24 cellular contexts compared by ENCODE assay signal in the genomic region with DNA sequence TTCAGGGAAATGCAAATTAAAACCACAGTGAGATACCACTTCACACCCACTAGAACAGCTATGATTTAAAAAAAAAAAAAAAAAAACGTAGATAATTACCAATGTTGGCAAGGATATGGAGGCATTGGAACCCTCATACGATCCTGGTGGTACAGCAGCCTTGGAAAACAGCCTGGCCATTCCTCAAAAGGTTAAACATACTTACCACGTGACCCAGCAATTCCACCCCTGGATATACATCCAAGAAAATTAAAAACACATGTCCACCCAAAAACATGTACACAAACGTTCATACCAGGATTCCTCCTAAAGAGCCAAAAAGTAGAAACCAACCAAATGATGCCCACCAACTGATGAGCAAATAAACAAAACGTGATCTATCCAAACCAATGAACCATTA.
DNase-seq lines count a peak whose midpoint lies in the region; ATAC-seq, FAIRE-seq and TF ChIP-seq lines count a peak whose summit lies in the region.
"Had no signal": no experiment of that assay in that cellular context is flagged by ENCODE, and none has a peak within 500 bp of the region (broad histone marks: within the 10 kb centered on the region; RNA-seq: fewer than 3 reads in every experiment).

No MANE protein-coding gene starts in this region.

- H3K36me3 ChIP-seq in K562 (ENCODE audit: control insufficient read depth, insufficient read depth, low read length): no peaks in the 10 kb centered on the region

- no peak overlapping the region for H3K9ac ChIP-seq in K562 (ENCODE audit: insufficient read depth in 1 of 2, low read depth in 2 of 2, low read length in 2 of 2)

- no peak for TF ChIP-seq CTCF in AG10803 (conservative IDR thresholded peaks at IDR 0.05; ENCODE audit: low read length)
- TF ChIP-seq CTCF in HFFc6 (IDR thresholded peaks at IDR 0.05): no peak
- no peak for TF ChIP-seq CTCF in K562 (IDR thresholded peaks at IDR 0.05 in 2 of 3, conservative IDR thresholded peaks at IDR 0.05 in 1 of 3; ENCODE audit: insufficient read depth in 2 of 3, low read depth in 1 of 3, low read length in 3 of 3)
- no peak for TF ChIP-seq CTCF in fibroblast of villous mesenchyme (IDR thresholded peaks at IDR 0.05; ENCODE audit: insufficient read depth, low read depth, low read length)
- no peak for TF ChIP-seq CTCF in GM13977 (IDR thresholded peaks at IDR 0.05; ENCODE audit: extremely low read depth, insufficient read depth, missing control alignments)
- TF ChIP-seq CTCF in coronary artery (IDR thresholded peaks at IDR 0.05): no peak

- ATAC-seq in K562: no peak
- ATAC-seq: A549, SK-N-SH treated with all-trans-retinoic acid at 6 μM for 48 hours had no signal

- peak overlapping the region; percentile 34 for H3K4me3 Mint-ChIP-seq in HFFc6

- TF ChIP-seq RAD21 in K562 (CRISPR knock-in tag; conservative IDR thresholded peaks at IDR 0.05 in 1 of 2, IDR thresholded peaks at IDR 0.05 in 1 of 2): no peak

- H3K4me2 ChIP-seq in K562 (ENCODE audit: insufficient read depth, low read length): no peak overlapping the region
- H3K4me2 ChIP-seq: A549 had no signal

- intact Hi-C loops in K562 (cut with micrococcal nuclease): no loop called here

- POLR2A ChIA-PET in K562 (lab: Yijun Ruan, JAX): no interaction called here

- H2AFZ ChIP-seq in K562 (ENCODE audit: low read depth, low read length): no peak overlapping the region

- H3K4me1 ChIP-seq in K562 (replicated peaks in 1 of 2; ENCODE audit: control insufficient read depth in 2 of 2, insufficient read depth in 2 of 2, low read length in 2 of 2): no peaks in the 10 kb centered on the region

- peak overlapping the region; percentile 73 for H3K27ac Mint-ChIP-seq in HFFc6

- no peaks in the 10 kb centered on the region for H3K9me1 ChIP-seq in K562 (ENCODE audit: control insufficient read depth, insufficient read depth, low read length)

- WGBS in K562 (ENCODE audit: insufficient coverage, low coverage, missing lambda C conversion rate): 1% methylated on average over 5 of the region's 5 CpGs

- H4K20me1 ChIP-seq in K562 (replicated peaks; ENCODE audit: control insufficient read depth, insufficient read depth, low read length): no peaks in the 10 kb centered on the region

- H3K9me3 Mint-ChIP-seq in HFFc6: no peaks in the 10 kb centered on the region
- H3K9me3 Mint-ChIP-seq: CD8-positive, alpha-beta memory T cell had no signal

- no peaks in the 10 kb centered on the region; a peak in 1 of 5 replicates for H3K27me3 ChIP-seq in K562 (ENCODE audit: control insufficient read depth in 2 of 2, insufficient read depth in 2 of 2, low read length in 2 of 2)

- H3K27me3 Mint-ChIP-seq in HFFc6 (ENCODE audit: insufficient read depth): no peaks in the 10 kb centered on the region; the same call in 1 of the 2 replicates

- peaks cover 68% of the 10 kb centered on the region for H3K4me1 Mint-ChIP-seq in HFFc6 (ENCODE audit: low read depth)

- no TSS peak for BruUV-seq in K562 (replicated peaks; lab: Mats Ljungman, UMichigan)

- no peak overlapping the region for H3K4me3 ChIP-seq in AG10803 (ENCODE audit: low read length)
- no peak overlapping the region for H3K4me3 ChIP-seq in K562
- H3K4me3 ChIP-seq in fibroblast of villous mesenchyme (ENCODE audit: low read depth, low read length): no peak overlapping the region
- no peak overlapping the region for H3K4me3 ChIP-seq in coronary artery
- H3K4me3 ChIP-seq: A549 had no signal

- H3K79me2 ChIP-seq in K562 (ENCODE audit: control insufficient read depth, insufficient read depth, low read length): no peaks in the 10 kb centered on the region

- H3K27ac ChIP-seq in K562 (ENCODE audit: extremely low read depth, low read depth, low read length) (no peak overlapping the region), coronary artery (no peak overlapping the region)
- H3K27ac ChIP-seq: A549, C4-2B had no signal

- H3K36me3 Mint-ChIP-seq in HFFc6 (ENCODE audit: low read depth): no peaks in the 10 kb centered on the region
- H3K36me3 Mint-ChIP-seq: CD8-positive, alpha-beta memory T cell had no signal

- TF ChIP-seq EP300 in K562 (IDR thresholded peaks at IDR 0.05; ENCODE audit: low read length): no peak

- FAIRE-seq in K562 (lab: Jason Lieb, UNC): no peak
- FAIRE-seq: A549, G401.6 had no signal

- no peaks in the 10 kb centered on the region for H3K9me3 ChIP-seq in K562 (replicated peaks; ENCODE audit: control insufficient read depth, insufficient read depth, low read depth, low read length)
- H3K9me3 ChIP-seq: A549 had no signal

- DNase-seq in AG10803 (ENCODE audit: low read depth) (peak; percentile 87), HFFc6 (no peak), K562 (ENCODE audit: extremely low read depth in 1 of 4, low spot score in 3 of 4) (no peak), fibroblast of villous mesenchyme (ENCODE audit: low read depth) (peak; percentile 58), GM13977 (ENCODE audit: low spot score) (no peak), coronary artery (ENCODE audit: low spot score) (no peak), DMS153 treated with DMSO at 0.1 percent for 48 hours (lab: John Stamatoyannopoulos, UW; ENCODE audit: unreplicated experiment) (no peak), glomerular visceral epithelial cell (ENCODE audit: extremely low spot score) (no peak)
- DNase-seq: Calu3; CD8-positive, alpha-beta memory T cell; DMS153; H7; KBM-7; NCI-H1105; NCI-H146; NCI-H2029; NCI-H2227 treated with DMSO at 0.1 percent for 48 hours; NCI-H510A; NCI-H748 treated with DMSO at 0.1 percent for 48 hours; NK-92 treated with Interleukin-12 subunit alpha and Interleukin-12 subunit beta, amount 100 ng/mL, for 24 hours had no signal

- TF ChIP-seq POLR2A in K562 (conservative IDR thresholded peaks at IDR 0.05): no peak

- in situ Hi-C loops in K562 (cut with MboI): no loop called here
- in situ Hi-C loops in GM13977 (cut with MboI; ENCODE audit: low pct_unique_long_range_greater_than_20kb, low sequenced_read_pairs, unreplicated experiment): no loop called here

- CTCF ChIA-PET in K562 (lab: Yijun Ruan, JAX; ENCODE audit: low intra/inter-chr PET ratio): no interaction called here

TF ChIP-seq in K562, 482 proteins besides CTCF, POLR2A, EP300 and RAD21:
- TF ChIP-seq, protein P1, sequence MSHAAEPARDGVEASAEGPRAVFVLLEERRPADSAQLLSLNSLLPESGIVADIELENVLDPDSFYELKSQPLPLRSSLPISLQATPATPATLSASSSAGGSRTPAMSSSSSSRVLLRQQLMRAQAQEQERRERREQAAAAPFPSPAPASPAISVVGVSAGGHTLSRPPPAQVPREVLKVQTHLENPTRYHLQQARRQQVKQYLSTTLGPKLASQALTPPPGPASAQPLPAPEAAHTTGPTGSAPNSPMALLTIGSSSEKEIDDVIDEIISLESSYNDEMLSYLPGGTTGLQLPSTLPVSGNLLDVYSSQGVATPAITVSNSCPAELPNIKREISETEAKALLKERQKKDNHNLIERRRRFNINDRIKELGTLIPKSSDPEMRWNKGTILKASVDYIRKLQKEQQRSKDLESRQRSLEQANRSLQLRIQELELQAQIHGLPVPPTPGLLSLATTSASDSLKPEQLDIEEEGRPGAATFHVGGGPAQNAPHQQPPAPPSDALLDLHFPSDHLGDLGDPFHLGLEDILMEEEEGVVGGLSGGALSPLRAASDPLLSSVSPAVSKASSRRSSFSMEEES (CRISPR knock-in tag; IDR thresholded peaks at IDR 0.05): 0 out of 2 replicates have a peak, but pooled peaks have one; percentile 6
- no peak for TF ChIP-seq GABPB2 (CRISPR knock-in tag; conservative IDR thresholded peaks at IDR 0.05)

Comparison
In these comparisons a context has a peak if more than half of its experiments do, and no peak if none do; other contexts are left out.
1. DNase-seq: peak in AG10803 (single experiment) and fibroblast of villous mesenchyme (single experiment); none in HFFc6 (single experiment), K562 (0 of 4), GM13977 (single experiment), coronary artery (single experiment), DMS153 treated with DMSO at 0.1 percent for 48 hours (single experiment) and glomerular visceral epithelial cell (single experiment).